In the genomic region with DNA sequence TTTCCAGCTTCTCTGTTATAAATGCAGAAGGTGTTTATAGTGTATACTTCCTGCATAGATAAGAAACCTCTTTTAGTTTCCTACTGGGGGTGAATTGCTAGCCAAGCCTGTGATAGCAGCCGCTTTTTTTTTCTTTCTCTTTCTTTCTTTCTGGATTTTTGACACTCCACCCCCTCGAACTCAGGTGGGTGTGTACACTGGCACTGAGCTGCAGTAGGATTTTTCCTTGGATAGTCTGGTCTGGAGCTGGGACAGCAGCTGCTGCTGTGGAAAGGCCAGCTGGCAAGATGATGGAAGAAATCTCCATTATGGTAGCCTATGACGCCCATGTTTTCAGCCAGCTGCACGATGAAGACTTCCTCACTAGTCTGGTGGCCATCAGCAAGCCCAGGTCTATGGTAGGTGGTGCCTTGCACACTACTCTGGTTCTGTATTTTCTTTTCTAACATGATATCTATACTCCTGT, we compare ENCODE assay signal across 9 cellular contexts.
DNase-seq lines count a peak whose midpoint lies in the region; ATAC-seq and TF ChIP-seq lines count a peak whose summit lies in the region.
"Had no signal": no experiment of that assay in that cellular context is flagged by ENCODE, and none has a peak within 500 bp of the region (broad histone marks: within the 10 kb centered on the region; RNA-seq: fewer than 3 reads in every experiment).

No MANE protein-coding gene starts in this region.

- ATAC-seq in heart left ventricle (peak in 3 of 4 donors; percentile 36 to 77 (median 74)), GM19397 (IDR thresholded peaks at IDR 0.05; ENCODE audit: unreplicated experiment) (no peak), HG03196 (IDR thresholded peaks at IDR 0.05; ENCODE audit: unreplicated experiment) (no peak)

- WGBS in heart left ventricle, 4 donors, result 60 to 72% (median 65%) methylated on average over 4 of the region's 4 CpGs

- H3K27ac ChIP-seq in heart left ventricle, result no peak overlapping the region
- no peak overlapping the region for H3K27ac ChIP-seq in right atrium auricular region
- peak overlapping the region in 3 of 4 donors; percentile 29 to 53 (median 33) for H3K27ac ChIP-seq in Peyer's patch
- H3K27ac ChIP-seq: HL-60 had no signal

- DNase-seq in heart left ventricle, result peak in 2 of 5 donors; percentile 10 to 30
- DNase-seq in right atrium auricular region (ENCODE audit: low spot score), result no peak
- peak in 2 of 3 donors; percentile 55 to 63 for DNase-seq in Peyer's patch
- no peak for DNase-seq in NCI-H2171 (lab: John Stamatoyannopoulos, UW)
- no peak for DNase-seq in COLO829 (ENCODE audit: low spot score)

- TF ChIP-seq CTCF in heart left ventricle (IDR thresholded peaks at IDR 0.05) (no peak), right atrium auricular region (IDR thresholded peaks at IDR 0.05) (no peak), Peyer's patch (IDR thresholded peaks at IDR 0.05) (no peak)

- H3K36me3 ChIP-seq in heart left ventricle, result no peaks in the 10 kb centered on the region
- H3K36me3 ChIP-seq in right atrium auricular region, result no peaks in the 10 kb centered on the region
- peaks cover 0 to 9% (median 0%) of the 10 kb centered on the region in 3 donors for H3K36me3 ChIP-seq in Peyer's patch

- H3K27me3 ChIP-seq in heart left ventricle (no peaks in the 10 kb centered on the region), right atrium auricular region (no peaks in the 10 kb centered on the region), Peyer's patch (no peaks in the 10 kb centered on the region)

- peaks cover 0 to 15% (median 0%) of the 10 kb centered on the region in 12 donors for H3K4me1 ChIP-seq in heart left ventricle
- peaks cover 0 to 20% of the 10 kb centered on the region in 2 donors for H3K4me1 ChIP-seq in right atrium auricular region
- no peaks in the 10 kb centered on the region for H3K4me1 ChIP-seq in Peyer's patch

- H3K4me3 ChIP-seq in heart left ventricle, result peak overlapping the region in 2 of 12 donors; percentile 6 to 30
- H3K4me3 ChIP-seq in right atrium auricular region, result no peak overlapping the region
- H3K4me3 ChIP-seq in Peyer's patch, result peak overlapping the region in 3 of 4 donors; percentile 7 to 41 (median 28)
- H3K4me3 ChIP-seq in iPS-18c (ENCODE audit: insufficient read depth, low read depth, low read length), result peak overlapping the region; percentile 15

- H3K9me3 ChIP-seq in heart left ventricle (no peaks in the 10 kb centered on the region), right atrium auricular region (no peaks in the 10 kb centered on the region), Peyer's patch (no peaks in the 10 kb centered on the region), iPS-18c (ENCODE audit: control insufficient read depth, insufficient read depth, low read length) (no peaks in the 10 kb centered on the region)

- TF ChIP-seq POLR2A in heart left ventricle (IDR thresholded peaks at IDR 0.05), result no peak
- no peak for TF ChIP-seq POLR2A in Peyer's patch (IDR thresholded peaks at IDR 0.05)

- intact Hi-C loops in heart left ventricle (cut with DNase I), result no loop called here

Comparison
In these comparisons a context has a peak if more than half of its experiments do, and no peak if none do; other contexts are left out.
1. ATAC-seq: peak in heart left ventricle (3 of 4); none in GM19397 (single experiment) and HG03196 (single experiment).
2. DNase-seq: peak in Peyer's patch (2 of 3); none in right atrium auricular region (single experiment), NCI-H2171 (single experiment) and COLO829 (single experiment).
3. H3K27ac ChIP-seq: peak in Peyer's patch (3 of 4); none in heart left ventricle (0 of 12) and right atrium auricular region (0 of 2).
4. H3K4me3 ChIP-seq: peak in Peyer's patch (3 of 4) and iPS-18c (single experiment); none in right atrium auricular region (0 of 2).